Comparison of ENCODE assay signal across 8 cellular contexts in genomic region chr12:16189849-16190248, GRCh38.
DNase-seq lines count a peak whose midpoint lies in the region; ATAC-seq and TF ChIP-seq lines count a peak whose summit lies in the region.

No MANE protein-coding gene starts in this region.

- TF ChIP-seq CTCF in SK-N-SH (IDR thresholded peaks at IDR 0.05), result peak; percentile 30
- peak; percentile 39 for TF ChIP-seq CTCF in liver (IDR thresholded peaks at IDR 0.05; ENCODE audit: low read depth, low read length, missing input control)
- no peak for TF ChIP-seq CTCF in GM13976 (IDR thresholded peaks at IDR 0.05; ENCODE audit: borderline replicate concordance, control extremely low read depth, extremely low read depth, insufficient read depth, missing control alignments)
- TF ChIP-seq CTCF in psoas muscle (IDR thresholded peaks at IDR 0.05), result no peak

- H3K79me2 ChIP-seq in SK-N-SH (ENCODE audit: insufficient read depth), result no peaks in the 10 kb centered on the region

- no peak overlapping the region for H3K4me2 ChIP-seq in SK-N-SH

- H2AFZ ChIP-seq in SK-N-SH (ENCODE audit: low read depth), result no peak overlapping the region

- H3K9me2 ChIP-seq in SK-N-SH, result no peaks in the 10 kb centered on the region; the same call in 1 of the 2 replicates

- 3% methylated on average over 5 of the region's 5 CpGs for WGBS in SK-N-SH (ENCODE audit: low lambda C conversion rate)
- WGBS in liver, result 38% methylated on average over 5 of the region's 5 CpGs
- WGBS in psoas muscle, 3 donors, result 37 to 45% (median 42%) methylated on average over 5 of the region's 5 CpGs

- no peak for ATAC-seq in GM21423 (IDR thresholded peaks at IDR 0.05; ENCODE audit: unreplicated experiment)
- ATAC-seq in GM19035 (IDR thresholded peaks at IDR 0.05; ENCODE audit: unreplicated experiment), result no peak
- ATAC-seq in psoas muscle, result no peak

- DNase-seq in G401 (ENCODE audit: low spot score) (peak; percentile 4), SK-N-SH (no peak), GM13976 (ENCODE audit: low spot score) (no peak), psoas muscle (no peak)
- peak; percentile 2 for DNase-seq in Jurkat, Clone E6-1 (ENCODE audit: low read depth, low spot score)

- in situ Hi-C loops in G401 (cut with HindIII; ENCODE audit: low sequenced_read_pairs) (no loop called here), GM13976 (cut with MboI; ENCODE audit: low sequenced_read_pairs, unreplicated experiment) (no loop called here)

- H3K27me3 ChIP-seq in SK-N-SH (ENCODE audit: insufficient read depth) (no peaks in the 10 kb centered on the region; the same call in 1 of the 2 replicates), liver (ENCODE audit: control insufficient read depth in 4 of 4, insufficient read depth in 4 of 4, low read length in 3 of 4) (no peaks in the 10 kb centered on the region), psoas muscle (ENCODE audit: insufficient read depth in 3 of 3, low read length in 2 of 3) (no peaks in the 10 kb centered on the region)

- H3K9ac ChIP-seq in SK-N-SH (no peak overlapping the region), liver (ENCODE audit: low read depth in 1 of 2, low read length in 2 of 2) (no peak overlapping the region)

- CTCF ChIA-PET in SK-N-SH (lab: Yijun Ruan, JAX), result no interaction called here

- H4K20me1 ChIP-seq in SK-N-SH (ENCODE audit: insufficient read depth), result no peaks in the 10 kb centered on the region

- intact Hi-C loops in psoas muscle (cut with DNase I), result no loop called here

- H3K36me3 ChIP-seq in SK-N-SH (replicated peaks in 1 of 2; ENCODE audit: control insufficient read depth in 1 of 2, insufficient read depth in 2 of 2, low read length in 1 of 2) (no peaks in the 10 kb centered on the region), liver (ENCODE audit: control insufficient read depth in 4 of 4, insufficient read depth in 3 of 4, low read depth in 1 of 4, low read length in 3 of 4) (no peaks in the 10 kb centered on the region), psoas muscle (ENCODE audit: insufficient read depth in 1 of 2, low read depth in 1 of 2) (no peaks in the 10 kb centered on the region)

- H3K4me3 ChIP-seq in Jurkat, Clone E6-1 (ENCODE audit: low read length), result no peak overlapping the region
- H3K4me3 ChIP-seq in SK-N-SH (ENCODE audit: low read depth in 2 of 2, low read length in 1 of 2) (no peak overlapping the region), liver (ENCODE audit: low read depth in 1 of 3, low read length in 3 of 3) (no peak overlapping the region), psoas muscle (no peak overlapping the region)

- TF ChIP-seq RAD21 in SK-N-SH (IDR thresholded peaks at IDR 0.05; ENCODE audit: low read length) (peak; percentile 34), liver (IDR thresholded peaks at IDR 0.05) (peak in 1 of 2 donors; percentile 84)

- no peak for TF ChIP-seq EP300 in SK-N-SH (IDR thresholded peaks at IDR 0.05; ENCODE audit: borderline replicate concordance in 1 of 2, low read depth in 1 of 2, low read length in 1 of 2)

- no peaks in the 10 kb centered on the region for H3K4me1 ChIP-seq in SK-N-SH (ENCODE audit: control insufficient read depth in 1 of 2, insufficient read depth in 2 of 2, low read depth in 1 of 2, low read length in 1 of 2)
- peaks cover 0 to 2% (median under 1%) of the 10 kb centered on the region in 4 donors for H3K4me1 ChIP-seq in liver (ENCODE audit: control insufficient read depth in 4 of 4, insufficient read depth in 4 of 4, low read length in 3 of 4)
- no peaks in the 10 kb centered on the region for H3K4me1 ChIP-seq in psoas muscle

- no peak overlapping the region for H3K27ac ChIP-seq in SK-N-SH (ENCODE audit: low read depth in 2 of 2, low read length in 1 of 2)
- no peak overlapping the region for H3K27ac ChIP-seq in liver (ENCODE audit: low read depth in 1 of 2, low read length in 2 of 2)
- H3K27ac ChIP-seq in psoas muscle, result no peak overlapping the region

- POLR2A ChIA-PET in SK-N-SH (lab: Yijun Ruan, JAX), result no interaction called here

- H3F3A ChIP-seq in SK-N-SH (replicated peaks; ENCODE audit: insufficient read depth), result no peaks in the 10 kb centered on the region

- H3K9me3 ChIP-seq in SK-N-SH, result no peaks in the 10 kb centered on the region
- H3K9me3 ChIP-seq in liver (ENCODE audit: control insufficient read depth in 4 of 4, low read length in 3 of 4), result no peaks in the 10 kb centered on the region
- H3K9me3 ChIP-seq in psoas muscle, result no peaks in the 10 kb centered on the region

TF ChIP-seq in SK-N-SH, 30 proteins besides CTCF, POLR2A, EP300 and RAD21 (continues in another document):
- TF ChIP-seq SIN3A (IDR thresholded peaks at IDR 0.05; ENCODE audit: borderline replicate concordance, low read depth, low read length), result no peak
- TF ChIP-seq FOXM1 (IDR thresholded peaks at IDR 0.05; ENCODE audit: low read depth), result no peak
- no peak for TF ChIP-seq NFIC (IDR thresholded peaks at IDR 0.05; ENCODE audit: borderline replicate concordance)
- TF ChIP-seq FOXJ3 (CRISPR knock-in tag; IDR thresholded peaks at IDR 0.05), result no peak
- TF ChIP-seq GABPA (IDR thresholded peaks at IDR 0.05; ENCODE audit: low read depth), result no peak
- TF ChIP-seq SMC3 (IDR thresholded peaks at IDR 0.05; ENCODE audit: low read depth, low read length), result no peak
- no peak for TF ChIP-seq MAX (IDR thresholded peaks at IDR 0.05; ENCODE audit: low read depth)
- TF ChIP-seq FOSL2 (IDR thresholded peaks at IDR 0.05; ENCODE audit: borderline replicate concordance, low read depth), result no peak
- no peak for TF ChIP-seq USF1 (IDR thresholded peaks at IDR 0.05; ENCODE audit: borderline replicate concordance, low read depth)
- TF ChIP-seq PBX3 (IDR thresholded peaks at IDR 0.05), result no peak
- no peak for TF ChIP-seq MEF2A (IDR thresholded peaks at IDR 0.05; ENCODE audit: borderline replicate concordance, low read depth)
- no peak for TF ChIP-seq ELF1 (IDR thresholded peaks at IDR 0.05)
- TF ChIP-seq EZH2phosphoT487 (IDR thresholded peaks at IDR 0.05; ENCODE audit: borderline replicate concordance, low read depth), result no peak
- TF ChIP-seq RCOR1 (IDR thresholded peaks at IDR 0.05; ENCODE audit: low read length), result no peak

TF ChIP-seq in liver, 16 proteins besides CTCF, POLR2A, EP300 and RAD21:
- no peak for TF ChIP-seq NR2F2 (IDR thresholded peaks at IDR 0.05)
- TF ChIP-seq EGR1 (IDR thresholded peaks at IDR 0.05; ENCODE audit: low read depth in 2 of 2), result no peak
- no peak for TF ChIP-seq FOXA1 (IDR thresholded peaks at IDR 0.05)
- TF ChIP-seq HNF4A (conservative IDR thresholded peaks at IDR 0.05), result no peak

Comparison
In these comparisons a context has a peak if more than half of its experiments do, and no peak if none do; other contexts are left out.
1. DNase-seq: peak in G401 (single experiment) and Jurkat, Clone E6-1 (single experiment); none in SK-N-SH (single experiment), GM13976 (single experiment) and psoas muscle (0 of 2).
2. CTCF ChIP-seq: peak in SK-N-SH (single experiment) and liver (single experiment); none in GM13976 (single experiment) and psoas muscle (single experiment).